ENCODE assay signal across 14 cellular contexts in genomic region chr15:101314301-101314700, GRCh38. TPM values are rescaled to one million over a fixed set of nuclear protein-coding genes. Genes with fewer than 3 reads are reported as not detected.
DNase-seq lines count a peak whose midpoint lies in the region; ATAC-seq and TF ChIP-seq lines count a peak whose summit lies in the region.
"Had no signal": no experiment of that assay in that cellular context is flagged by ENCODE, and none has a peak within 500 bp of the region (broad histone marks: within the 10 kb centered on the region; RNA-seq: fewer than 3 reads in every experiment).

No MANE protein-coding gene starts in this region.

- H3K27me3 ChIP-seq in left ventricle myocardium inferior (ENCODE audit: low read depth), result no peaks in the 10 kb centered on the region
- no peaks in the 10 kb centered on the region for H3K27me3 ChIP-seq in WERI-Rb-1 (ENCODE audit: insufficient read depth, low read depth, severe bottlenecking)
- peaks cover 0 to 16% (median 0%) of the 10 kb centered on the region in 7 donors for H3K27me3 ChIP-seq in spleen (replicated peaks in 1 of 7)
- H3K27me3 ChIP-seq in adrenal gland, result peaks cover 4% of the 10 kb centered on the region

- H3K36me3 ChIP-seq in left ventricle myocardium inferior, result peaks cover 25% of the 10 kb centered on the region
- no peaks in the 10 kb centered on the region for H3K36me3 ChIP-seq in WERI-Rb-1
- peaks cover 0 to 92% (median 14%) of the 10 kb centered on the region in 6 donors for H3K36me3 ChIP-seq in spleen
- no peaks in the 10 kb centered on the region for H3K36me3 ChIP-seq in adrenal gland (replicated peaks in 1 of 2)

- H3K4me3 ChIP-seq in left ventricle myocardium inferior, result no peak overlapping the region
- no peak overlapping the region for H3K4me3 ChIP-seq in WERI-Rb-1 (ENCODE audit: low read depth, low read length)
- H3K4me3 ChIP-seq in spleen, result no peak overlapping the region
- no peak overlapping the region for H3K4me3 ChIP-seq in adrenal gland
- H3K4me3 ChIP-seq: GM12878 had no signal

- DNase-seq in left ventricle myocardium superior (peak; percentile 10), left ventricle myocardium inferior (no peak), WERI-Rb-1 (peak; percentile 26), islet precursor cell (peak; percentile 49), spleen (peak; percentile 53), H4 (ENCODE audit: low spot score) (no peak), KG1 (lab: John Stamatoyannopoulos, UW) (no peak), adrenal gland (no peak)
- DNase-seq: C1 segment of cervical spinal cord; Calu3; CD4-positive, alpha-beta T cell; DMS 273 treated with DMSO at 0.1 percent for 48 hours; H7 had no signal

- H3K4me1 ChIP-seq in left ventricle myocardium inferior, result no peaks in the 10 kb centered on the region
- H3K4me1 ChIP-seq in spleen, result no peaks in the 10 kb centered on the region
- no peaks in the 10 kb centered on the region for H3K4me1 ChIP-seq in adrenal gland (replicated peaks in 1 of 2)

- TF ChIP-seq CTCF in left ventricle myocardium inferior (IDR thresholded peaks at IDR 0.05; ENCODE audit: borderline replicate concordance) (no peak), WERI-Rb-1 (IDR thresholded peaks at IDR 0.05; ENCODE audit: low read depth, low read length) (no peak), spleen (IDR thresholded peaks at IDR 0.05 in 8 of 11, conservative IDR thresholded peaks at IDR 0.05 in 3 of 11) (no peak), adrenal gland (IDR thresholded peaks at IDR 0.05) (no peak)

- H3K27ac ChIP-seq in left ventricle myocardium inferior (replicated peaks), result no peak overlapping the region
- H3K27ac ChIP-seq in WERI-Rb-1, result no peak overlapping the region
- H3K27ac ChIP-seq in spleen, result no peak overlapping the region
- no peak overlapping the region for H3K27ac ChIP-seq in adrenal gland

- H3K9me3 ChIP-seq in left ventricle myocardium inferior (replicated peaks) (no peaks in the 10 kb centered on the region), WERI-Rb-1 (ENCODE audit: severe bottlenecking) (no peaks in the 10 kb centered on the region), spleen (no peaks in the 10 kb centered on the region), adrenal gland (replicated peaks in 1 of 3) (no peaks in the 10 kb centered on the region)

- ATAC-seq in left ventricle myocardium superior, result no peak
- ATAC-seq: GM12878 had no signal

- 80 to 92% (median 89%) methylated on average over 8 of the region's 8 CpGs for WGBS in spleen, 5 donors
- 84 to 93% (median 91%) methylated on average over 6 to 8 of the region's 8 CpGs for WGBS in adrenal gland, 4 donors

- TF ChIP-seq POLR2A in spleen (IDR thresholded peaks at IDR 0.05) (no peak), adrenal gland (IDR thresholded peaks at IDR 0.05) (no peak)

- intact Hi-C loops in left ventricle myocardium superior (cut with micrococcal nuclease) (no loop called here), left ventricle myocardium inferior (cut with micrococcal nuclease) (no loop called here), spleen (cut with DNase I; ENCODE audit: low total_unique reads) (no loop called here), adrenal gland (cut with DNase I) (no loop called here)

RNA-seq across cellular contexts. Expression of gene SNRPA1, which starts 19.3 kb away (rescaled TPM):
- total RNA-seq in left ventricle myocardium superior (27.5 TPM), left ventricle myocardium inferior (26.8 TPM), spleen (10 to 100 TPM; 56.2 to 85.4 (median 68.8) TPM), adrenal gland (10 to 100 TPM; 16.0 to 58.6 (median 27.1) TPM)
- polyA plus RNA-seq in spleen (10 to 100 TPM; 74.6 to 75.1 (median 74.7) TPM), adrenal gland (10 to 100 TPM; 29.3 to 65.0 (median 44.4) TPM)
- total RNA-seq in H4 (2014; rRNA removed; shearing (Covaris generic)), result 22.0 and 36.3 TPM in 2 replicates

RNA-seq across cellular contexts. Expression of gene SELENOS, which starts 37.0 kb away (rescaled TPM):
- total RNA-seq in left ventricle myocardium superior (39.3 TPM), left ventricle myocardium inferior (50.6 TPM), spleen (100 to 1,000 TPM in 1 of 7 donors, 10 to 100 TPM in 6; 47.3 to 109 (median 63.8) TPM), adrenal gland (100 to 1,000 TPM in 1 of 8 donors, 10 to 100 TPM in 7; 47.7 to 165 (median 81.6) TPM)
- polyA plus RNA-seq in spleen (10 to 100 TPM; 25.7 to 41.1 (median 39.7) TPM), adrenal gland (100 to 1,000 TPM in 1 of 3 donors, 10 to 100 TPM in 2; 47.9 to 205 (median 68.8) TPM)
- 67.4 and 68.3 TPM in 2 replicates for total RNA-seq in H4 (2014; rRNA removed; shearing (Covaris generic))

Comparison
In these comparisons a context has a peak if more than half of its experiments do, and no peak if none do; other contexts are left out.
1. DNase-seq: peak in left ventricle myocardium superior (single experiment), WERI-Rb-1 (single experiment), islet precursor cell (single experiment) and spleen (single experiment); none in left ventricle myocardium inferior (single experiment), H4 (single experiment), KG1 (single experiment) and adrenal gland (0 of 7).